In genomic region chr6:3293271-3294155, GRCh38 we compare ENCODE assay signal across 2 cellular contexts.
TF ChIP-seq lines count a peak whose summit lies in the region.

No MANE protein-coding gene starts in this region.

TF ChIP-seq in WTC11, 78 proteins besides CTCF, POLR2A, EP300 and RAD21:
- no peak for TF ChIP-seq ZNF219 (CRISPR knock-in tag; IDR thresholded peaks at IDR 0.05; ENCODE audit: borderline replicate concordance)
- TF ChIP-seq, protein P1, sequence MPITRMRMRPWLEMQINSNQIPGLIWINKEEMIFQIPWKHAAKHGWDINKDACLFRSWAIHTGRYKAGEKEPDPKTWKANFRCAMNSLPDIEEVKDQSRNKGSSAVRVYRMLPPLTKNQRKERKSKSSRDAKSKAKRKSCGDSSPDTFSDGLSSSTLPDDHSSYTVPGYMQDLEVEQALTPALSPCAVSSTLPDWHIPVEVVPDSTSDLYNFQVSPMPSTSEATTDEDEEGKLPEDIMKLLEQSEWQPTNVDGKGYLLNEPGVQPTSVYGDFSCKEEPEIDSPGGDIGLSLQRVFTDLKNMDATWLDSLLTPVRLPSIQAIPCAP (CRISPR knock-in tag; IDR thresholded peaks at IDR 0.05), result no peak
- TF ChIP-seq, protein P2, sequence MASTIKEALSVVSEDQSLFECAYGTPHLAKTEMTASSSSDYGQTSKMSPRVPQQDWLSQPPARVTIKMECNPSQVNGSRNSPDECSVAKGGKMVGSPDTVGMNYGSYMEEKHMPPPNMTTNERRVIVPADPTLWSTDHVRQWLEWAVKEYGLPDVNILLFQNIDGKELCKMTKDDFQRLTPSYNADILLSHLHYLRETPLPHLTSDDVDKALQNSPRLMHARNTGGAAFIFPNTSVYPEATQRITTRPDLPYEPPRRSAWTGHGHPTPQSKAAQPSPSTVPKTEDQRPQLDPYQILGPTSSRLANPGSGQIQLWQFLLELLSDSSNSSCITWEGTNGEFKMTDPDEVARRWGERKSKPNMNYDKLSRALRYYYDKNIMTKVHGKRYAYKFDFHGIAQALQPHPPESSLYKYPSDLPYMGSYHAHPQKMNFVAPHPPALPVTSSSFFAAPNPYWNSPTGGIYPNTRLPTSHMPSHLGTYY (CRISPR knock-in tag; IDR thresholded peaks at IDR 0.05), result no peak

TF ChIP-seq in HepG2, 621 proteins besides CTCF, POLR2A, EP300 and RAD21:
- no peak for TF ChIP-seq XBP1 (CRISPR knock-in tag; IDR thresholded peaks at IDR 0.05)
- TF ChIP-seq ZNF331 (CRISPR knock-in tag; IDR thresholded peaks at IDR 0.05), result no peak
- no peak for TF ChIP-seq SYNCRIP (IDR thresholded peaks at IDR 0.05; ENCODE audit: insufficient read depth, low read depth, low read length)
- TF ChIP-seq RBM22 (optimal IDR thresholded peaks at IDR 0.05; ENCODE audit: low read length), result peak; percentile 71
- no peak for TF ChIP-seq ZBTB4 (CRISPR knock-in tag; IDR thresholded peaks at IDR 0.05; ENCODE audit: borderline replicate concordance)
- no peak for TF ChIP-seq ZNF460 (CRISPR knock-in tag; IDR thresholded peaks at IDR 0.05; ENCODE audit: borderline replicate concordance)
- no peak for TF ChIP-seq GATA4 (IDR thresholded peaks at IDR 0.05; ENCODE audit: borderline replicate concordance, low read depth)
- no peak for TF ChIP-seq ZNF619 (CRISPR knock-in tag; IDR thresholded peaks at IDR 0.05)
